Comparison of ENCODE assay signal across 8 cellular contexts in genomic region chr22:11054681-11055080, GRCh38.
A peak's percentile ranks its signal among the peaks of the same experiment; 100 is the strongest.
DNase-seq lines count a peak whose midpoint lies in the region; ATAC-seq, FAIRE-seq and TF ChIP-seq lines count a peak whose summit lies in the region.
"Not testable (repeated sequence)": the region's sequence is repeated elsewhere in the genome, so short reads cannot be mapped to it uniquely, and the experiment has no call there.

No MANE protein-coding gene starts in this region.

- H3K9me3 ChIP-seq in kidney (ENCODE audit: control insufficient read depth in 1 of 2, low read length in 2 of 2) = peaks cover 5 to 17% of the 10 kb centered on the region in 2 donors
- peaks cover 15% of the 10 kb centered on the region for H3K9me3 ChIP-seq in lower lobe of right lung
- H3K9me3 ChIP-seq in neuronal stem cell (replicated peaks in 1 of 2; ENCODE audit: control insufficient read depth in 2 of 2, insufficient read depth in 1 of 2, low read depth in 1 of 2, low read length in 2 of 2) = peaks cover 0 to 12% of the 10 kb centered on the region in 2 donors
- H3K9me3 ChIP-seq in spleen = peaks cover 9 to 84% (median 78%) of the 10 kb centered on the region in 8 donors

- not testable (repeated sequence) for H4K8ac ChIP-seq in neuronal stem cell (ENCODE audit: low read depth, low read length)

- not testable (repeated sequence) for H3K27ac Mint-ChIP-seq in activated CD8-positive, alpha-beta T cell treated with anti-CD3 and anti-CD28 coated beads, Interleukin-2, amount 10 ng/mL, durations not matched to agents 7 days and 5 days

- POLR2A ChIA-PET in activated CD8-positive, alpha-beta T cell treated with anti-CD3 and anti-CD28 coated beads, Interleukin-2, amount 10 ng/mL, durations not matched to agents 7 days and 5 days (lab: Charles Lee) = not testable (repeated sequence)

- H2BK12ac ChIP-seq in neuronal stem cell (ENCODE audit: low read length) = not testable (repeated sequence)

- H3K4me3 Mint-ChIP-seq in activated CD8-positive, alpha-beta T cell treated with anti-CD3 and anti-CD28 coated beads, Interleukin-2, amount 10 ng/mL, durations not matched to agents 7 days and 5 days = not testable (repeated sequence)

- not testable (repeated sequence) for H3K27me3 ChIP-seq in lower lobe of right lung (ENCODE audit: low read depth); neuronal stem cell (ENCODE audit: control insufficient read depth in 3 of 3, insufficient read depth in 3 of 3, low read depth in 1 of 3, low read length in 3 of 3); spleen (replicated peaks in 1 of 7)

- WGBS in neuronal stem cell (ENCODE audit: extremely low coverage in 2 of 2, insufficient read length in 2 of 2, insufficient replicate concordance in 1 of 2), 2 donors = no CpG with 5 or more reads among the region's 11 CpGs
- WGBS in spleen, 5 donors = 63 to 77% (median 73%) methylated on average over 11 of the region's 11 CpGs

- FAIRE-seq in kidney (lab: Jason Lieb, UNC) = not testable (repeated sequence)

- TF ChIP-seq POLR2A in spleen (IDR thresholded peaks at IDR 0.05) = not testable (repeated sequence)

- DNase-seq in activated CD8-positive, alpha-beta T cell treated with anti-CD3 and anti-CD28 coated beads, Interleukin-2, amount 10 ng/mL, durations not matched to agents 7 days and 5 days = peak; percentile 16
- peak; percentile 41 for DNase-seq in ecto neural progenitor cell (ENCODE audit: low spot score)
- peak; percentile 80 for DNase-seq in cardiac septum (ENCODE audit: low spot score)
- DNase-seq in kidney = peak; percentile 85
- DNase-seq in lower lobe of right lung = peak; percentile 47
- DNase-seq in neuronal stem cell (ENCODE audit: low spot score) = not testable (repeated sequence)
- DNase-seq in spleen = peak; percentile 83
- DNase-seq in ureter (ENCODE audit: low spot score) = peak; percentile 47

- not testable (repeated sequence) for H2AFZ ChIP-seq in neuronal stem cell (ENCODE audit: low read length)

- TF ChIP-seq CTCF in kidney (IDR thresholded peaks at IDR 0.05; ENCODE audit: borderline replicate concordance, extremely low read depth, insufficient read depth); lower lobe of right lung (IDR thresholded peaks at IDR 0.05); spleen (IDR thresholded peaks at IDR 0.05 in 8 of 11, conservative IDR thresholded peaks at IDR 0.05 in 3 of 11): not testable (repeated sequence)

- not testable (repeated sequence) for H3K9ac ChIP-seq in kidney (ENCODE audit: low read length in 2 of 2)
- peak overlapping the region; percentile 30 for H3K9ac ChIP-seq in neuronal stem cell (ENCODE audit: low read depth, low read length, poor library complexity)

- not testable (repeated sequence) for H3K14ac ChIP-seq in neuronal stem cell (ENCODE audit: low read length)

- not testable (repeated sequence) for H3K4me2 ChIP-seq in neuronal stem cell (ENCODE audit: insufficient read depth, low read length, poor library complexity, severe bottlenecking)

- H3K4ac ChIP-seq in neuronal stem cell (ENCODE audit: low read length) = not testable (repeated sequence)

- H3K18ac ChIP-seq in neuronal stem cell (ENCODE audit: low read length) = not testable (repeated sequence)

- H3K9me3 Mint-ChIP-seq in activated CD8-positive, alpha-beta T cell treated with anti-CD3 and anti-CD28 coated beads, Interleukin-2, amount 10 ng/mL, durations not matched to agents 7 days and 5 days (ENCODE audit: insufficient read depth) = peaks cover 37% of the 10 kb centered on the region

- not testable (repeated sequence) for H2BK120ac ChIP-seq in neuronal stem cell (ENCODE audit: low read depth, low read length)

- not testable (repeated sequence) for H2BK5ac ChIP-seq in neuronal stem cell (ENCODE audit: low read length)

- peak overlapping the region; percentile 22 for H3K23ac ChIP-seq in neuronal stem cell (ENCODE audit: low read depth, low read length, poor library complexity)

- intact Hi-C loops in cardiac septum (cut with DNase I); kidney (cut with DNase I); lower lobe of right lung (cut with DNase I); spleen (cut with DNase I; ENCODE audit: low total_unique reads): not testable (repeated sequence)

- H3K4me1 ChIP-seq in kidney (ENCODE audit: control insufficient read depth in 1 of 2, insufficient read depth in 1 of 2, low read depth in 1 of 2, low read length in 2 of 2); lower lobe of right lung; neuronal stem cell (ENCODE audit: control insufficient read depth in 2 of 2, insufficient read depth in 1 of 2, low read depth in 1 of 2, low read length in 2 of 2); spleen: not testable (repeated sequence)

- CTCF ChIA-PET in activated CD8-positive, alpha-beta T cell treated with anti-CD3 and anti-CD28 coated beads, Interleukin-2, amount 10 ng/mL, durations not matched to agents 7 days and 5 days (lab: Charles Lee) = not testable (repeated sequence)

- H4K91ac ChIP-seq in neuronal stem cell (ENCODE audit: low read depth, low read length, poor library complexity) = not testable (repeated sequence)

- H3K36me3 Mint-ChIP-seq in activated CD8-positive, alpha-beta T cell treated with anti-CD3 and anti-CD28 coated beads, Interleukin-2, amount 10 ng/mL, durations not matched to agents 7 days and 5 days (ENCODE audit: low read depth) = peaks cover 15% of the 10 kb centered on the region

- not testable (repeated sequence) for H3K27me3 Mint-ChIP-seq in activated CD8-positive, alpha-beta T cell treated with anti-CD3 and anti-CD28 coated beads, Interleukin-2, amount 10 ng/mL, durations not matched to agents 7 days and 5 days (ENCODE audit: low read depth)

- H3K27ac ChIP-seq in kidney (ENCODE audit: low read depth in 2 of 2, low read length in 2 of 2); lower lobe of right lung; neuronal stem cell (replicated peaks; ENCODE audit: low read length); spleen: not testable (repeated sequence)

- not testable (repeated sequence) for H3K4me1 Mint-ChIP-seq in activated CD8-positive, alpha-beta T cell treated with anti-CD3 and anti-CD28 coated beads, Interleukin-2, amount 10 ng/mL, durations not matched to agents 7 days and 5 days (ENCODE audit: low read depth)

- not testable (repeated sequence) for H2BK15ac ChIP-seq in neuronal stem cell (ENCODE audit: low read length)

- ATAC-seq in activated CD8-positive, alpha-beta T cell treated with anti-CD3 and anti-CD28 coated beads, Interleukin-2, amount 10 ng/mL, durations not matched to agents 7 days and 5 days = not testable (repeated sequence)
- peak; percentile 1 to 16 for ATAC-seq in lower lobe of right lung

- H3K36me3 ChIP-seq in kidney (ENCODE audit: control insufficient read depth in 1 of 2, insufficient read depth in 2 of 2, low read length in 2 of 2); lower lobe of right lung; neuronal stem cell (replicated peaks in 1 of 2; ENCODE audit: control insufficient read depth in 2 of 2, insufficient read depth in 2 of 2, low read length in 2 of 2); spleen: not testable (repeated sequence)

- H3K79me1 ChIP-seq in neuronal stem cell (ENCODE audit: low read depth, low read length) = not testable (repeated sequence)

- H3K4me3 ChIP-seq in kidney (ENCODE audit: low read length in 2 of 2); lower lobe of right lung; spleen: not testable (repeated sequence)
- peak overlapping the region in 1 of 2 donors; percentile 69 for H3K4me3 ChIP-seq in neuronal stem cell (ENCODE audit: low read length in 2 of 2)

- H2AK5ac ChIP-seq in neuronal stem cell (ENCODE audit: low read depth, low read length) = not testable (repeated sequence)
